In genomic region chr1:24683713-24684162, GRCh38 we compare ENCODE assay signal across 10 cellular contexts. TPM values are rescaled to one million over a fixed set of nuclear protein-coding genes. Genes with fewer than 3 reads are reported as not detected.
DNase-seq lines count a peak whose midpoint lies in the region; ATAC-seq, FAIRE-seq and TF ChIP-seq lines count a peak whose summit lies in the region.
"Had no signal": no experiment of that assay in that cellular context is flagged by ENCODE, and none has a peak within 500 bp of the region (broad histone marks: within the 10 kb centered on the region; RNA-seq: fewer than 3 reads in every experiment).

No MANE protein-coding gene starts in this region.

- peak; percentile 96 for FAIRE-seq in RCC 7860 (lab: Jason Lieb, UNC)

- H3K4me3 Mint-ChIP-seq in osteocyte (ENCODE audit: unreplicated experiment) = no peak overlapping the region

- no peak for ATAC-seq in HG03460 (IDR thresholded peaks at IDR 0.05; ENCODE audit: unreplicated experiment)

- no peaks in the 10 kb centered on the region for H3K36me3 Mint-ChIP-seq in osteocyte (ENCODE audit: unreplicated experiment)

- no peaks in the 10 kb centered on the region for H3K27me3 Mint-ChIP-seq in osteocyte (ENCODE audit: unreplicated experiment)

- DNase-seq in EL (peak; percentile 99), RCC 7860 (ENCODE audit: low spot score) (peak; percentile 97), fibroblast of peridontal ligament (ENCODE audit: extremely low read depth) (peak; percentile 88), osteocyte (ENCODE audit: extremely low spot score, unreplicated experiment) (no peak), NCI-H524 (lab: John Stamatoyannopoulos, UW) (no peak), DMS153 (lab: John Stamatoyannopoulos, UW) (no peak), NOMO-1 treated with DMSO at 0.1 percent for 48 hours (lab: John Stamatoyannopoulos, UW; ENCODE audit: unreplicated experiment) (no peak)
- DNase-seq: glutamatergic neuron, tibial artery had no signal

- H3K4me1 Mint-ChIP-seq in osteocyte (ENCODE audit: unreplicated experiment) = peaks cover 24% of the 10 kb centered on the region

- H3K27ac Mint-ChIP-seq in osteocyte (ENCODE audit: unreplicated experiment) = peak overlapping the region; percentile 65

- no peaks in the 10 kb centered on the region for H3K9me3 Mint-ChIP-seq in osteocyte (ENCODE audit: unreplicated experiment)

- TF ChIP-seq CTCF in osteocyte (IDR thresholded peaks at IDR 0.05) = peak; percentile 6

RNA-seq across cellular contexts. Expression of gene SRRM1, which starts 40.6 kb away (rescaled TPM):
- 110 and 116 TPM in 2 replicates for total RNA-seq in osteocyte

Comparison
In these comparisons a context has a peak if more than half of its experiments do, and no peak if none do; other contexts are left out.
1. DNase-seq: peak in EL (single experiment), RCC 7860 (single experiment) and fibroblast of peridontal ligament (single experiment); none in osteocyte (single experiment), NCI-H524 (0 of 2), DMS153 (single experiment) and NOMO-1 treated with DMSO at 0.1 percent for 48 hours (single experiment).